2 cellular contexts compared by ENCODE assay signal in genomic region chr19:6580313-6580712, GRCh38.
TF ChIP-seq lines count a peak whose summit lies in the region.

No MANE protein-coding gene starts in this region.

TF ChIP-seq in HepG2, 621 proteins besides CTCF, POLR2A, EP300 and RAD21:
- no peak for TF ChIP-seq ZBTB43 (CRISPR knock-in tag; conservative IDR thresholded peaks at IDR 0.05)
- TF ChIP-seq MTA3 (CRISPR knock-in tag; IDR thresholded peaks at IDR 0.05), result no peak
- no peak for TF ChIP-seq AKAP8 (CRISPR knock-in tag; IDR thresholded peaks at IDR 0.05)
- TF ChIP-seq ZMYM4 (CRISPR knock-in tag; IDR thresholded peaks at IDR 0.05), result no peak
- TF ChIP-seq ZXDC (CRISPR knock-in tag; IDR thresholded peaks at IDR 0.05), result no peak
- no peak for TF ChIP-seq ZNF446 (CRISPR knock-in tag; IDR thresholded peaks at IDR 0.05)
- TF ChIP-seq FOSL2 (CRISPR knock-in tag; IDR thresholded peaks at IDR 0.05), result 0 out of 2 replicates have a peak, but pooled peaks have one; percentile 13
- TF ChIP-seq ZNF710 (CRISPR knock-in tag; IDR thresholded peaks at IDR 0.05; ENCODE audit: borderline replicate concordance), result no peak

TF ChIP-seq in endothelial cell of umbilical vein, 7 proteins besides CTCF, POLR2A, EP300 and RAD21:
- TF ChIP-seq POLR2AphosphoS5 (IDR thresholded peaks at IDR 0.05; ENCODE audit: insufficient read depth, low read depth, low read length), result no peak
- TF ChIP-seq JUN (IDR thresholded peaks at IDR 0.05; ENCODE audit: borderline replicate concordance, insufficient read depth, insufficient read length, low read depth), result no peak
- TF ChIP-seq FOS (IDR thresholded peaks at IDR 0.05; ENCODE audit: borderline replicate concordance, insufficient read depth, low read length), result no peak
- no peak for TF ChIP-seq MYC (IDR thresholded peaks at IDR 0.05; ENCODE audit: low read depth, low read length)
- TF ChIP-seq MAX (IDR thresholded peaks at IDR 0.05; ENCODE audit: insufficient read depth, insufficient read length), result no peak
- no peak for TF ChIP-seq EZH2 (IDR thresholded peaks at IDR 0.05; ENCODE audit: borderline replicate concordance, low read depth, low read length, severe bottlenecking)
- TF ChIP-seq GATA2 (IDR thresholded peaks at IDR 0.05; ENCODE audit: insufficient read depth, insufficient read length, low read depth, low read length), result no peak
